In the genomic region with DNA sequence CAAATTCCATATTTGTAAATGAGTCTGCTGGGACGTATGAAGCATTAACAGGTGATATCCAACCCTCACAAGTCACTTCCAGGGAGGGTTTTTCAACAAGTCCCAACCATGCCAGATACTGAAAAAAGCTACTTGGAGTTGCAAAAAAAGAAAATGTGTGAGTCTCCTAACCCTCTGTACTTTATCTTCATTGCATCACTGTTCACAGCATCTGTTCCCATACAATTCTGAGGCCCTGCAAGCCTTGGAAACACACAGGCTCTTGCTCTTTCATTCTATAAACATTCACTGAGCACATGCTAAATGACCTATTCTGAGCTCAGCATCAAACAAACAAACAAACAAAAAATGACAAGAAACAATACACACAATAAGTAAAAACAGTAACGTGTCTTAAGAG, we compare ENCODE assay signal across 1 cellular context.
TF ChIP-seq lines count a peak whose summit lies in the region.

No MANE protein-coding gene starts in this region.

TF ChIP-seq in IMR-90, 13 proteins besides CTCF, POLR2A, EP300 and RAD21:
- TF ChIP-seq CEBPB (IDR thresholded peaks at IDR 0.05; ENCODE audit: low read depth, low read length) (peak; percentile 61; the same call in 1 of the 2 replicates), MXI1 (IDR thresholded peaks at IDR 0.05; ENCODE audit: borderline replicate concordance, low read depth, low read length) (no peak)
